In the genomic region with DNA sequence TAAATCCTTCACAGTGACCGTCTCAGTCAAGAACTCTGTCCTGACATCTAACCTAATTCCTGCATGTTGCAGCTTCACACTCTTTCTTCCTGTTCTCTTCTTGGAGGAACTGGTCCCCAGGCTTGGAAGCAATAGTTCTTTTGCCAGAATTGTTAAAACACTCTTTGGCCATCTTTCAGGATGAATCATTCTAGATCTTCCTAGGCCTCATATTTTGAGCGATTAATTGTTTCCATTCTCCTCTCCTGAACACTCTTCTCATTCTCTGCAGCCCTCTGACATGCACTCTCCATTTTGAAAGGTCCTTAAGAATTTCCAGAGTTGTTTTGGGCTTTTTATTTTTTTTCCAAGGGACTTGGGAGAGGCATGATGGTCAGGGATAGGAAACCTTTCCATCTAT, we compare ENCODE assay signal across 1 cellular context.
TF ChIP-seq lines count a peak whose summit lies in the region.

No MANE protein-coding gene starts in this region.

TF ChIP-seq in IMR-90, 13 proteins besides CTCF, POLR2A, EP300 and RAD21 (continued from another document):
- TF ChIP-seq, protein P1, sequence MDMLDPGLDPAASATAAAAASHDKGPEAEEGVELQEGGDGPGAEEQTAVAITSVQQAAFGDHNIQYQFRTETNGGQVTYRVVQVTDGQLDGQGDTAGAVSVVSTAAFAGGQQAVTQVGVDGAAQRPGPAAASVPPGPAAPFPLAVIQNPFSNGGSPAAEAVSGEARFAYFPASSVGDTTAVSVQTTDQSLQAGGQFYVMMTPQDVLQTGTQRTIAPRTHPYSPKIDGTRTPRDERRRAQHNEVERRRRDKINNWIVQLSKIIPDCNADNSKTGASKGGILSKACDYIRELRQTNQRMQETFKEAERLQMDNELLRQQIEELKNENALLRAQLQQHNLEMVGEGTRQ (IDR thresholded peaks at IDR 0.05; ENCODE audit: low read depth, low read length) = no peak
- no peak for TF ChIP-seq CHD1 (IDR thresholded peaks at IDR 0.05; ENCODE audit: low read depth, low read length)
